Comparison of ENCODE assay signal across 18 cellular contexts in the genomic region with DNA sequence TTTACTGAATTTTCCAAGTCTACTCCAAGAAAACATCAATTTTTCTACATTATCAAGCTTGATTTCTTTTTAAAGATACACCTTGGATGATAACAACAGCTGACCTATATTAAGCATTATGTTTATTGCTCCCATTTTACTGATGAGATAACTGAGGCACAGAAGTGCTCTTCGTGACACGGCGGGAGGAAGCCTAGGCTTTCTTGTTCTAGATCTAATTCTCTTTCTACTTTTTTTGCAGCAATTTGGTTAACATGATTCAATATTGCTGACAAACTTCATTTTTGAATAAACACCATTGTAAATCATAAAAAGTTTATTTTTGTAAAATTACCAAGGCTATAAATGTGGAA. TPM values are rescaled to one million over a fixed set of nuclear protein-coding genes. Genes with fewer than 3 reads are reported as not detected.
DNase-seq lines count a peak whose midpoint lies in the region; ATAC-seq, FAIRE-seq and TF ChIP-seq lines count a peak whose summit lies in the region.
"Had no signal": no experiment of that assay in that cellular context is flagged by ENCODE, and none has a peak within 500 bp of the region (broad histone marks: within the 10 kb centered on the region; RNA-seq: fewer than 3 reads in every experiment).

No MANE protein-coding gene starts in this region.

- no peak overlapping the region for H3K9ac ChIP-seq in mammary epithelial cell (ENCODE audit: insufficient read depth, low read length)
- H3K9ac ChIP-seq in K562 (ENCODE audit: insufficient read depth in 1 of 2, low read depth in 2 of 2, low read length in 2 of 2), result no peak overlapping the region
- peak overlapping the region; percentile 35 for H3K9ac ChIP-seq in skeletal muscle satellite cell (ENCODE audit: low read depth, low read length)

- CTCF ChIA-PET in mammary epithelial cell (lab: Charles Lee; ENCODE audit: low non-redundant PET) (no interaction called here), K562 (lab: Yijun Ruan, JAX; ENCODE audit: low intra/inter-chr PET ratio) (no interaction called here)

- no TSS peak for BruUV-seq in mammary epithelial cell (replicated peaks; lab: Mats Ljungman, UMichigan)
- no TSS peak for BruUV-seq in K562 (replicated peaks; lab: Mats Ljungman, UMichigan)

- H3K9me1 ChIP-seq in K562 (ENCODE audit: control insufficient read depth, insufficient read depth, low read length), result no peaks in the 10 kb centered on the region

- no peaks in the 10 kb centered on the region for H3K9me3 ChIP-seq in mammary epithelial cell (replicated peaks; ENCODE audit: insufficient read depth, low read length)
- H3K9me3 ChIP-seq in breast epithelium, result no peaks in the 10 kb centered on the region
- no peaks in the 10 kb centered on the region for H3K9me3 ChIP-seq in K562 (replicated peaks; ENCODE audit: control insufficient read depth, insufficient read depth, low read depth, low read length)
- no peaks in the 10 kb centered on the region for H3K9me3 ChIP-seq in hepatocyte (ENCODE audit: low read depth)
- H3K9me3 ChIP-seq in skeletal muscle satellite cell (replicated peaks; ENCODE audit: low read length), result no peaks in the 10 kb centered on the region
- H3K9me3 ChIP-seq in left lung, result no peaks in the 10 kb centered on the region

- DNase-seq in mammary epithelial cell (no peak), breast epithelium (ENCODE audit: low spot score in 2 of 2) (no peak), K562 (ENCODE audit: extremely low read depth in 1 of 4, low spot score in 3 of 4) (no peak), hepatocyte (ENCODE audit: low spot score) (no peak), NCI-H1105 (lab: John Stamatoyannopoulos, UW) (no peak), left lung (no peak), DMS53 treated with DMSO at 0.1 percent for 48 hours (lab: John Stamatoyannopoulos, UW; ENCODE audit: unreplicated experiment) (no peak)
- DNase-seq: 8988T, GF-D8, H9, NCI-H1105 treated with DMSO at 0.1 percent for 48 hours, NCI-H2081, NCI-H2171 treated with DMSO at 0.1 percent for 48 hours, NCI-H526, SHP77 had no signal

- in situ Hi-C loops in mammary epithelial cell (cut with MboI; ENCODE audit: low sequenced_read_pairs in 2 of 2) (loop anchor here in 1 of 2 donors (10.0 kb wide), 1 partner anchor 58 kb away; the partner anchor contains the start of gene FGF2), K562 (cut with MboI) (no loop called here)

- TF ChIP-seq CTCF in mammary epithelial cell (conservative IDR thresholded peaks at IDR 0.05 in 1 of 2, IDR thresholded peaks at IDR 0.05 in 1 of 2; ENCODE audit: extremely low read depth in 1 of 2, insufficient read depth in 1 of 2, low read depth in 1 of 2, low read length in 2 of 2) (no peak), breast epithelium (IDR thresholded peaks at IDR 0.05) (no peak), K562 (IDR thresholded peaks at IDR 0.05 in 2 of 3, conservative IDR thresholded peaks at IDR 0.05 in 1 of 3; ENCODE audit: insufficient read depth in 2 of 3, low read depth in 1 of 3, low read length in 3 of 3) (no peak), hepatocyte (IDR thresholded peaks at IDR 0.05; ENCODE audit: poor library complexity) (no peak), left lung (IDR thresholded peaks at IDR 0.05) (no peak)

- H3K36me3 ChIP-seq in mammary epithelial cell (ENCODE audit: insufficient read depth, low read length), result no peaks in the 10 kb centered on the region
- no peaks in the 10 kb centered on the region for H3K36me3 ChIP-seq in breast epithelium
- no peaks in the 10 kb centered on the region for H3K36me3 ChIP-seq in K562 (ENCODE audit: control insufficient read depth, insufficient read depth, low read length)
- no peaks in the 10 kb centered on the region for H3K36me3 ChIP-seq in hepatocyte (replicated peaks; ENCODE audit: insufficient read depth, low read depth)
- no peaks in the 10 kb centered on the region for H3K36me3 ChIP-seq in skeletal muscle satellite cell (ENCODE audit: insufficient read depth, low read length)
- no peaks in the 10 kb centered on the region for H3K36me3 ChIP-seq in left lung

- POLR2A ChIA-PET in K562 (lab: Yijun Ruan, JAX), result interaction anchor here (1.6 to 4.5 kb wide), 3 partner anchors 9 to 156 kb away, joined by 4 to 13 read pairs (median 4); partner anchors contain the start of gene NUDT6

- H3K27ac ChIP-seq in mammary epithelial cell (ENCODE audit: insufficient read depth, low read depth, low read length) (peak overlapping the region; percentile 95), breast epithelium (no peak overlapping the region), K562 (ENCODE audit: extremely low read depth, low read depth, low read length) (peak overlapping the region; percentile 63; the same call in 2 of the 3 replicates), hepatocyte (peak overlapping the region; percentile 56), left lung (no peak overlapping the region)
- H3K27ac ChIP-seq: HL-60, SK-N-MC had no signal

- no peak overlapping the region for H3K4me2 ChIP-seq in mammary epithelial cell (ENCODE audit: insufficient read depth, low read depth, low read length)
- H3K4me2 ChIP-seq in K562 (ENCODE audit: insufficient read depth, low read length), result no peak overlapping the region
- no peak overlapping the region for H3K4me2 ChIP-seq in hepatocyte
- no peak overlapping the region for H3K4me2 ChIP-seq in skeletal muscle satellite cell (ENCODE audit: low read length)

- no peaks in the 10 kb centered on the region for H4K20me1 ChIP-seq in mammary epithelial cell (ENCODE audit: insufficient read depth, low read length)
- H4K20me1 ChIP-seq in K562 (replicated peaks; ENCODE audit: control insufficient read depth, insufficient read depth, low read length), result no peaks in the 10 kb centered on the region
- H4K20me1 ChIP-seq in hepatocyte (ENCODE audit: insufficient read depth, poor library complexity, severe bottlenecking), result no peaks in the 10 kb centered on the region

- 100% methylated on average over 3 of the region's 3 CpGs for WGBS in mammary epithelial cell (ENCODE audit: low coverage, missing lambda C conversion rate)
- 51% methylated on average over 3 of the region's 3 CpGs for WGBS in K562 (ENCODE audit: insufficient coverage, low coverage, missing lambda C conversion rate)
- 93% methylated on average over 3 of the region's 3 CpGs for WGBS in hepatocyte (ENCODE audit: low lambda C conversion rate, missing lambda C conversion rate)

- no peaks in the 10 kb centered on the region for H3K27me3 ChIP-seq in mammary epithelial cell (ENCODE audit: insufficient read depth, low read length)
- H3K27me3 ChIP-seq in breast epithelium, result no peaks in the 10 kb centered on the region
- no peaks in the 10 kb centered on the region for H3K27me3 ChIP-seq in K562 (ENCODE audit: control insufficient read depth in 2 of 2, insufficient read depth in 2 of 2, low read length in 2 of 2)
- no peaks in the 10 kb centered on the region for H3K27me3 ChIP-seq in hepatocyte
- no peaks in the 10 kb centered on the region for H3K27me3 ChIP-seq in skeletal muscle satellite cell (ENCODE audit: control insufficient read depth, insufficient read depth, low read length)
- H3K27me3 ChIP-seq in left lung, result no peaks in the 10 kb centered on the region

- H3K4me3 ChIP-seq in mammary epithelial cell (replicated peaks in 1 of 3; ENCODE audit: insufficient read depth in 1 of 3, low read depth in 2 of 3, low read length in 3 of 3) (no peak overlapping the region), breast epithelium (no peak overlapping the region), K562 (no peak overlapping the region), hepatocyte (no peak overlapping the region), skeletal muscle satellite cell (ENCODE audit: low read length) (no peak overlapping the region), left lung (no peak overlapping the region)
- H3K4me3 ChIP-seq: SK-N-MC had no signal

- no peaks in the 10 kb centered on the region for H3K9me2 ChIP-seq in hepatocyte (replicated peaks; ENCODE audit: insufficient read depth)

- TF ChIP-seq RAD21 in K562 (CRISPR knock-in tag; conservative IDR thresholded peaks at IDR 0.05 in 1 of 2, IDR thresholded peaks at IDR 0.05 in 1 of 2), result no peak

- TF ChIP-seq EP300 in K562 (IDR thresholded peaks at IDR 0.05; ENCODE audit: low read length), result no peak

- intact Hi-C loops in mammary epithelial cell (cut with micrococcal nuclease) (no loop called here), breast epithelium (cut with DNase I; ENCODE audit: low total_unique reads) (loop anchor here (10.0 kb wide), 1 partner anchor 612 kb away; the partner anchor contains the start of gene BLTP1), K562 (cut with micrococcal nuclease) (no loop called here), left lung (cut with DNase I) (no loop called here)

- H2AFZ ChIP-seq in mammary epithelial cell (ENCODE audit: low read depth, low read length) (no peak overlapping the region), K562 (ENCODE audit: low read depth, low read length) (no peak overlapping the region), hepatocyte (no peak overlapping the region)

- H3K79me2 ChIP-seq in mammary epithelial cell (ENCODE audit: insufficient read depth, low read length) (no peaks in the 10 kb centered on the region), K562 (ENCODE audit: control insufficient read depth, insufficient read depth, low read length) (no peaks in the 10 kb centered on the region), hepatocyte (no peaks in the 10 kb centered on the region)

- dilution Hi-C loops in mammary epithelial cell (cut with HindIII; ENCODE audit: low sequenced_read_pairs), result loop anchor here (25.0 kb wide), 1 partner anchor 146 kb away; the partner anchor contains the start of gene NUDT6

- ATAC-seq in K562 (no peak), left lung (no peak)

- peaks cover 17% of the 10 kb centered on the region for H3K4me1 ChIP-seq in mammary epithelial cell (ENCODE audit: insufficient read depth, low read length)
- no peaks in the 10 kb centered on the region for H3K4me1 ChIP-seq in breast epithelium
- peaks cover 10 to 37% of the 10 kb centered on the region in 2 experiments; a peak in 3 of 5 replicates for H3K4me1 ChIP-seq in K562 (replicated peaks in 1 of 2; ENCODE audit: control insufficient read depth in 2 of 2, insufficient read depth in 2 of 2, low read length in 2 of 2)
- peaks cover 7% of the 10 kb centered on the region for H3K4me1 ChIP-seq in hepatocyte (ENCODE audit: insufficient read depth)
- H3K4me1 ChIP-seq in skeletal muscle satellite cell (ENCODE audit: control insufficient read depth, insufficient read depth, low read length), result peaks cover 29% of the 10 kb centered on the region
- H3K4me1 ChIP-seq in left lung, result peaks cover 0 to 14% of the 10 kb centered on the region in 2 donors

- no peak for FAIRE-seq in K562 (lab: Jason Lieb, UNC)

- TF ChIP-seq POLR2A in breast epithelium (IDR thresholded peaks at IDR 0.05), result no peak
- TF ChIP-seq POLR2A in K562 (conservative IDR thresholded peaks at IDR 0.05), result no peak

RNA-seq across cellular contexts. Expression of gene BBS12, which starts 33.8 kb away (rescaled TPM):
- 10 to 100 TPM in 1 of 2 donors, 1 to 10 TPM in 1; 4.3 to 13.0 TPM for total RNA-seq in mammary epithelial cell
- polyA plus RNA-seq in mammary epithelial cell, result 2.6 TPM
- 1.0 TPM for polyA minus RNA-seq in mammary epithelial cell
- 10 to 100 TPM in 1 of 3 donors, 1 to 10 TPM in 2; 2.7 to 15.2 (median 5.6) TPM for total RNA-seq in breast epithelium
- total RNA-seq in K562 (2011; cell fraction: chromatin; rRNA removed; ENCODE audit: low replicate concordance), result 2.4 and 7.3 TPM in 2 replicates
- 1.8 and 2.3 TPM in 2 replicates for total RNA-seq in K562 (2011; cell fraction: nucleolus; rRNA removed)
- total RNA-seq in K562 (2011; cell fraction: nucleoplasm; rRNA removed), result 2.2 and 3.2 TPM in 2 replicates
- total RNA-seq in K562 (2014; rRNA removed), result 2.7 and 2.9 TPM in 2 replicates
- 4.4 and 4.8 TPM in 2 replicates for total RNA-seq in K562 (2014; rRNA removed; fragmentation: Illumina TruSeq; extraction: Trizol)
- total RNA-seq in K562 (2015; rRNA removed; fragmentation: Illumina TruSeq; extraction: Trizol), result 5.3 and 5.5 TPM in 2 replicates
- total RNA-seq in K562 (2021), result 3.0 and 3.1 TPM in 2 replicates
- polyA plus RNA-seq in K562 (2011; rRNA removed), result 2.5 and 2.8 TPM in 2 replicates
- 1.1 and 1.5 TPM in 2 replicates for polyA plus RNA-seq in K562 (2011; cell fraction: cytosol; rRNA removed)
- polyA plus RNA-seq in K562 (2011; cell fraction: nucleus; rRNA removed), result 1.0 and 2.5 TPM in 2 replicates
- polyA plus RNA-seq in K562 (2012), result 3.3 and 5.8 TPM in 2 replicates
- 3.3 and 3.5 TPM in 2 replicates for polyA plus RNA-seq in K562 (2014; fragmentation: Illumina TruSeq; extraction: Trizol)
- 1 to 10 TPM; 5.1 to 6.5 TPM for polyA plus RNA-seq in K562 (2014; fragmentation: Nextera tagmentation; extraction: Ambion mirVana)
- 2.1 and 3.2 TPM in 2 replicates for polyA plus RNA-seq in K562 (2014; rRNA removed)
- polyA minus RNA-seq in K562 (2011; rRNA and poly(A)+ RNA removed), result 4.7 and 5.5 TPM in 2 replicates
- polyA minus RNA-seq in K562 (2011; cell fraction: cytosol; rRNA and poly(A)+ RNA removed), result 2.0 and 2.6 TPM in 2 replicates
- 3.2 and 8.6 TPM in 2 replicates for polyA minus RNA-seq in K562 (2011; cell fraction: nucleus; rRNA and poly(A)+ RNA removed)
- 3.9 and 4.7 TPM in 2 replicates for total RNA-seq in hepatocyte
- 3.0 and 4.3 TPM in 2 replicates for polyA plus RNA-seq in hepatocyte
- total RNA-seq in skeletal muscle satellite cell (2012; rRNA removed), result 3.0 and 4.2 TPM in 2 replicates
- 1 to 10 TPM; 2.5 to 3.4 TPM for total RNA-seq in left lung

Comparison
In these comparisons a context has a peak if more than half of its experiments do, and no peak if none do; other contexts are left out.
1. H3K27ac ChIP-seq: peak in mammary epithelial cell (single experiment), K562 (single experiment) and hepatocyte (single experiment); none in breast epithelium (0 of 2) and left lung (0 of 2).